In the genomic region with DNA sequence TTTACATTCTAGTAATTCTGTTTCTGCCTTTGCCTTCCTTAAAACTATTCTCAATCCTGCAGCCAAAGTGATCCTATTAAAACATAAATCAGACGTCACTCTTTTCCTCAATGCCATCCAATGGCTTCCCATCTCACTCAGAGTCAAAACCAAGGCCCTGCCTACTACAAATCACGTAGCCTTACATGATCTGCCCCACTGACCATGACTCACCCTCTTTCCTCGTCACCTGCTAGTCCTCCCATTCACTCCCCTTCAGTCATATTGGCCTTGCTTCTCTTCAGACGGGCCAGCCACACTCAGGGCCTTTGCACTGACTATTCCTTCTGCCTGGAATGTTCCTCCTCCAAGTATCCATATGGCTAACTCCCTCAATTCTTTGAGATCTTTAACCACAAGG, we compare ENCODE assay signal across 2 cellular contexts.
TF ChIP-seq lines count a peak whose summit lies in the region.

No MANE protein-coding gene starts in this region.

TF ChIP-seq in SK-N-SH, 30 proteins besides CTCF, POLR2A, EP300 and RAD21 (continued from another document):
- TF ChIP-seq, protein P1, sequence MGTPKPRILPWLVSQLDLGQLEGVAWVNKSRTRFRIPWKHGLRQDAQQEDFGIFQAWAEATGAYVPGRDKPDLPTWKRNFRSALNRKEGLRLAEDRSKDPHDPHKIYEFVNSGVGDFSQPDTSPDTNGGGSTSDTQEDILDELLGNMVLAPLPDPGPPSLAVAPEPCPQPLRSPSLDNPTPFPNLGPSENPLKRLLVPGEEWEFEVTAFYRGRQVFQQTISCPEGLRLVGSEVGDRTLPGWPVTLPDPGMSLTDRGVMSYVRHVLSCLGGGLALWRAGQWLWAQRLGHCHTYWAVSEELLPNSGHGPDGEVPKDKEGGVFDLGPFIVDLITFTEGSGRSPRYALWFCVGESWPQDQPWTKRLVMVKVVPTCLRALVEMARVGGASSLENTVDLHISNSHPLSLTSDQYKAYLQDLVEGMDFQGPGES (IDR thresholded peaks at IDR 0.05; ENCODE audit: low read depth, low read length): no peak
- no peak for TF ChIP-seq MXI1 (IDR thresholded peaks at IDR 0.05; ENCODE audit: low read depth, low read length)
- no peak for TF ChIP-seq TAF1 (IDR thresholded peaks at IDR 0.05; ENCODE audit: borderline replicate concordance, low read depth, low read length)
- no peak for TF ChIP-seq JUND (IDR thresholded peaks at IDR 0.05)
- no peak for TF ChIP-seq YY1 (IDR thresholded peaks at IDR 0.05; ENCODE audit: low read depth)
- TF ChIP-seq MEF2A (IDR thresholded peaks at IDR 0.05; ENCODE audit: borderline replicate concordance, low read depth): no peak
- no peak for TF ChIP-seq RXRA (IDR thresholded peaks at IDR 0.05; ENCODE audit: borderline replicate concordance, low read depth)
- no peak for TF ChIP-seq POLR2AphosphoS5 (IDR thresholded peaks at IDR 0.05; ENCODE audit: low read depth, low read length)
- no peak for TF ChIP-seq GATA2 (CRISPR knock-in tag; IDR thresholded peaks at IDR 0.05)
- no peak for TF ChIP-seq FOXJ3 (CRISPR knock-in tag; IDR thresholded peaks at IDR 0.05)

TF ChIP-seq in SK-N-SH treated with all-trans-retinoic acid at 6 μM for 48 hours, 23 proteins besides CTCF, POLR2A, EP300 and RAD21 (continued from another document):
- TF ChIP-seq PPARA (CRISPR knock-in tag; IDR thresholded peaks at IDR 0.05; ENCODE audit: borderline replicate concordance) (no peak), ZNF8 (CRISPR knock-in tag; IDR thresholded peaks at IDR 0.05) (no peak), SNAI2 (CRISPR knock-in tag; IDR thresholded peaks at IDR 0.05) (no peak), ISL1 (CRISPR knock-in tag; IDR thresholded peaks at IDR 0.05) (no peak), ZC3H10 (CRISPR knock-in tag; IDR thresholded peaks at IDR 0.05) (no peak), CSDC2 (CRISPR knock-in tag; IDR thresholded peaks at IDR 0.05) (no peak)
- TF ChIP-seq, protein P2, sequence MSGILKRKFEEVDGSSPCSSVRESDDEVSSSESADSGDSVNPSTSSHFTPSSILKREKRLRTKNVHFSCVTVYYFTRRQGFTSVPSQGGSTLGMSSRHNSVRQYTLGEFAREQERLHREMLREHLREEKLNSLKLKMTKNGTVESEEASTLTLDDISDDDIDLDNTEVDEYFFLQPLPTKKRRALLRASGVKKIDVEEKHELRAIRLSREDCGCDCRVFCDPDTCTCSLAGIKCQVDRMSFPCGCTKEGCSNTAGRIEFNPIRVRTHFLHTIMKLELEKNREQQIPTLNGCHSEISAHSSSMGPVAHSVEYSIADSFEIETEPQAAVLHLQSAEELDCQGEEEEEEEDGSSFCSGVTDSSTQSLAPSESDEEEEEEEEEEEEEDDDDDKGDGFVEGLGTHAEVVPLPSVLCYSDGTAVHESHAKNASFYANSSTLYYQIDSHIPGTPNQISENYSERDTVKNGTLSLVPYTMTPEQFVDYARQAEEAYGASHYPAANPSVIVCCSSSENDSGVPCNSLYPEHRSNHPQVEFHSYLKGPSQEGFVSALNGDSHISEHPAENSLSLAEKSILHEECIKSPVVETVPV (CRISPR knock-in tag; IDR thresholded peaks at IDR 0.05): no peak
